1 cellular context compared by ENCODE assay signal in the genomic region with DNA sequence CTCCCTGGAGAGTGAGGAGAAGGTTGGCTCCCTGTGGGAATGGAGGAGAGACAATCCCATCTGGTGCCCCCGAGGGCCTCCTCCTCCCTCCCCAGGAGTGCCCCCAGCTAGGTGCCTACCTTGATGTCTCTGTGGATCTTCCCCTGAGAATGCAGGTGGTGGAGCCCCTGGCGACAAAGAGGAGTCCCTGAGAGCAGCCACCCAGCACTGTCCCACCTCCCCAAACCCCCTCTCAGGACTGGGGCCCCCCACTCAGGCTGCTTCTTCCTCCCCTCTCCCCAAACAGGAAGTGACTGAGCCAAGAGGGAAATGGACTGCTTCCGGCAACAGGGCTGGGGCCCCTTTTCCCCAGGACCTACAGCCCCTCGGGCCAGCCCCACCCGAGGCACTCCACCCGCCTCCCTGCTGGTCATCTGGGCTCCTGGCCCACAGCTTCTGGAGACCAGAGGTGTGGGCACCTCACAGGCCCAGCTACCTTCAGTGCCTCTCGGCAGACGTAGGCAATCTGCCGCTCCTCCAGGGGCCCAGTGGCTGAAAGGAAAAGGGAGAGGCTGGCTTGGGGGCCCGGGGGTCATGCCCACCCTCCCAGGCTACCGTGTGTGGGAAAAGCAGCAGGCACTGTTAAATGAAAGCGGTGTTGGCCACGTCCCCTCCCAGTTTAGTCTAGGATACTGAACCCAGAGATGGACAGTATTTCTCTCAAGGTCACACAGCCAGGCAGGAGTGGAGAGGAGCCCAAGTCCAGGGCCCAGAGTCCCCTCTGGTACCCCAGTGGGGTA.
TF ChIP-seq lines count a peak whose summit lies in the region.

No MANE protein-coding gene starts in this region.

TF ChIP-seq in GM12878, 131 proteins besides CTCF, POLR2A, EP300 and RAD21:
- TF ChIP-seq, protein P1, sequence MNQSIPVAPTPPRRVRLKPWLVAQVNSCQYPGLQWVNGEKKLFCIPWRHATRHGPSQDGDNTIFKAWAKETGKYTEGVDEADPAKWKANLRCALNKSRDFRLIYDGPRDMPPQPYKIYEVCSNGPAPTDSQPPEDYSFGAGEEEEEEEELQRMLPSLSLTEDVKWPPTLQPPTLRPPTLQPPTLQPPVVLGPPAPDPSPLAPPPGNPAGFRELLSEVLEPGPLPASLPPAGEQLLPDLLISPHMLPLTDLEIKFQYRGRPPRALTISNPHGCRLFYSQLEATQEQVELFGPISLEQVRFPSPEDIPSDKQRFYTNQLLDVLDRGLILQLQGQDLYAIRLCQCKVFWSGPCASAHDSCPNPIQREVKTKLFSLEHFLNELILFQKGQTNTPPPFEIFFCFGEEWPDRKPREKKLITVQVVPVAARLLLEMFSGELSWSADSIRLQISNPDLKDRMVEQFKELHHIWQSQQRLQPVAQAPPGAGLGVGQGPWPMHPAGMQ (IDR thresholded peaks at IDR 0.05; ENCODE audit: borderline replicate concordance), result no peak
- TF ChIP-seq, protein P2, sequence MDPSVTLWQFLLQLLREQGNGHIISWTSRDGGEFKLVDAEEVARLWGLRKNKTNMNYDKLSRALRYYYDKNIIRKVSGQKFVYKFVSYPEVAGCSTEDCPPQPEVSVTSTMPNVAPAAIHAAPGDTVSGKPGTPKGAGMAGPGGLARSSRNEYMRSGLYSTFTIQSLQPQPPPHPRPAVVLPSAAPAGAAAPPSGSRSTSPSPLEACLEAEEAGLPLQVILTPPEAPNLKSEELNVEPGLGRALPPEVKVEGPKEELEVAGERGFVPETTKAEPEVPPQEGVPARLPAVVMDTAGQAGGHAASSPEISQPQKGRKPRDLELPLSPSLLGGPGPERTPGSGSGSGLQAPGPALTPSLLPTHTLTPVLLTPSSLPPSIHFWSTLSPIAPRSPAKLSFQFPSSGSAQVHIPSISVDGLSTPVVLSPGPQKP (IDR thresholded peaks at IDR 0.05; ENCODE audit: low read depth, low read length), result no peak
- TF ChIP-seq CHD2 (IDR thresholded peaks at IDR 0.05; ENCODE audit: borderline replicate concordance, low read depth, low read length) (no peak), SPI1 (IDR thresholded peaks at IDR 0.05; ENCODE audit: borderline replicate concordance, insufficient read depth, low read depth, low read length) (peak; percentile 43; the same call in 1 of the 2 replicates), RAD51 (IDR thresholded peaks at IDR 0.05) (no peak), TAF1 (IDR thresholded peaks at IDR 0.05; ENCODE audit: borderline replicate concordance, low read depth, low read length) (no peak), MYB (IDR thresholded peaks at IDR 0.05; ENCODE audit: borderline replicate concordance, low read depth, low read length) (no peak), SUPT20H (IDR thresholded peaks at IDR 0.05; ENCODE audit: borderline replicate concordance, control insufficient read depth, low read depth, low read length) (no peak), FOXK2 (IDR thresholded peaks at IDR 0.05) (peak; percentile 64), IKZF2 (IDR thresholded peaks at IDR 0.05) (no peak; a peak in 1 of 4 replicates), BRCA1 (IDR thresholded peaks at IDR 0.05; ENCODE audit: low read depth, low read length) (no peak), CBFB (IDR thresholded peaks at IDR 0.05; ENCODE audit: low read depth) (no peak), FOS (IDR thresholded peaks at IDR 0.05; ENCODE audit: borderline replicate concordance, extremely low read depth, insufficient read length) (no peak), MEF2B (IDR thresholded peaks at IDR 0.05; ENCODE audit: partially characterized antibody, poor library complexity, severe bottlenecking) (no peak), JUNB (IDR thresholded peaks at IDR 0.05) (no peak), POLR2AphosphoS2 (IDR thresholded peaks at IDR 0.05; ENCODE audit: low read depth, low read length) (no peak), MXI1 (IDR thresholded peaks at IDR 0.05; ENCODE audit: low read depth, low read length) (no peak), SUZ12 (IDR thresholded peaks at IDR 0.05; ENCODE audit: unreplicated experiment) (no peak), ZNF207 (IDR thresholded peaks at IDR 0.05; ENCODE audit: borderline replicate concordance) (no peak), MYC (IDR thresholded peaks at IDR 0.05; ENCODE audit: insufficient read depth, insufficient read length, insufficient replicate concordance, low read length, severe bottlenecking) (no peak), ZNF274 (IDR thresholded peaks at IDR 0.05; ENCODE audit: insufficient read depth, insufficient read length) (no peak), CBX3 (IDR thresholded peaks at IDR 0.05; ENCODE audit: borderline replicate concordance, low read depth) (no peak), ZZZ3 (IDR thresholded peaks at IDR 0.05; ENCODE audit: control insufficient read depth, insufficient read length, low read depth) (no peak), NR2C2 (IDR thresholded peaks at IDR 0.05; ENCODE audit: borderline replicate concordance, control insufficient read depth, insufficient read length, low read depth) (no peak), ZNF24 (IDR thresholded peaks at IDR 0.05) (no peak), YY1 (IDR thresholded peaks at IDR 0.05; ENCODE audit: low read depth, low read length) (no peak), ETV6 (conservative IDR thresholded peaks at IDR 0.05 in 1 of 2, IDR thresholded peaks at IDR 0.05 in 1 of 2; ENCODE audit: borderline replicate concordance in 1 of 2, low read depth in 1 of 2) (0 out of 4 replicates have a peak, but pooled peaks of 1 of the 2 experiments have one; percentile 48), YBX1 (IDR thresholded peaks at IDR 0.05) (no peak), SRF (IDR thresholded peaks at IDR 0.05; ENCODE audit: low read depth in 2 of 2, low read length in 2 of 2) (0 out of 4 replicates have a peak, but pooled peaks of 1 of the 2 experiments have one; percentile 27), TCF12 (IDR thresholded peaks at IDR 0.05; ENCODE audit: low read depth, low read length) (no peak), IKZF1 (conservative IDR thresholded peaks at IDR 0.05) (0 out of 2 replicates have a peak, but pooled peaks have one; percentile 29), POU2F2 (IDR thresholded peaks at IDR 0.05; ENCODE audit: borderline replicate concordance, low read depth, low read length) (no peak), IRF4 (IDR thresholded peaks at IDR 0.05; ENCODE audit: low read depth, low read length) (no peak), SIX5 (IDR thresholded peaks at IDR 0.05; ENCODE audit: low read depth, low read length, severe bottlenecking) (no peak), CHD1 (IDR thresholded peaks at IDR 0.05; ENCODE audit: low read depth, low read length) (no peak), STAT1 (conservative IDR thresholded peaks at IDR 0.05) (no peak), KLF5 (IDR thresholded peaks at IDR 0.05; ENCODE audit: partially characterized antibody) (no peak)
- TF ChIP-seq, protein P3, sequence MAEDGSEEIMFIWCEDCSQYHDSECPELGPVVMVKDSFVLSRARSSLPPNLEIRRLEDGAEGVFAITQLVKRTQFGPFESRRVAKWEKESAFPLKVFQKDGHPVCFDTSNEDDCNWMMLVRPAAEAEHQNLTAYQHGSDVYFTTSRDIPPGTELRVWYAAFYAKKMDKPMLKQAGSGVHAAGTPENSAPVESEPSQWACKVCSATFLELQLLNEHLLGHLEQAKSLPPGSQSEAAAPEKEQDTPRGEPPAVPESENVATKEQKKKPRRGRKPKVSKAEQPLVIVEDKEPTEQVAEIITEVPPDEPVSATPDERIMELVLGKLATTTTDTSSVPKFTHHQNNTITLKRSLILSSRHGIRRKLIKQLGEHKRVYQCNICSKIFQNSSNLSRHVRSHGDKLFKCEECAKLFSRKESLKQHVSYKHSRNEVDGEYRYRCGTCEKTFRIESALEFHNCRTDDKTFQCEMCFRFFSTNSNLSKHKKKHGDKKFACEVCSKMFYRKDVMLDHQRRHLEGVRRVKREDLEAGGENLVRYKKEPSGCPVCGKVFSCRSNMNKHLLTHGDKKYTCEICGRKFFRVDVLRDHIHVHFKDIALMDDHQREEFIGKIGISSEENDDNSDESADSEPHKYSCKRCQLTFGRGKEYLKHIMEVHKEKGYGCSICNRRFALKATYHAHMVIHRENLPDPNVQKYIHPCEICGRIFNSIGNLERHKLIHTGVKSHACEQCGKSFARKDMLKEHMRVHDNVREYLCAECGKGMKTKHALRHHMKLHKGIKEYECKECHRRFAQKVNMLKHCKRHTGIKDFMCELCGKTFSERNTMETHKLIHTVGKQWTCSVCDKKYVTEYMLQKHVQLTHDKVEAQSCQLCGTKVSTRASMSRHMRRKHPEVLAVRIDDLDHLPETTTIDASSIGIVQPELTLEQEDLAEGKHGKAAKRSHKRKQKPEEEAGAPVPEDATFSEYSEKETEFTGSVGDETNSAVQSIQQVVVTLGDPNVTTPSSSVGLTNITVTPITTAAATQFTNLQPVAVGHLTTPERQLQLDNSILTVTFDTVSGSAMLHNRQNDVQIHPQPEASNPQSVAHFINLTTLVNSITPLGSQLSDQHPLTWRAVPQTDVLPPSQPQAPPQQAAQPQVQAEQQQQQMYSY (CRISPR knock-in tag; IDR thresholded peaks at IDR 0.05), result no peak
- TF ChIP-seq, protein P4, sequence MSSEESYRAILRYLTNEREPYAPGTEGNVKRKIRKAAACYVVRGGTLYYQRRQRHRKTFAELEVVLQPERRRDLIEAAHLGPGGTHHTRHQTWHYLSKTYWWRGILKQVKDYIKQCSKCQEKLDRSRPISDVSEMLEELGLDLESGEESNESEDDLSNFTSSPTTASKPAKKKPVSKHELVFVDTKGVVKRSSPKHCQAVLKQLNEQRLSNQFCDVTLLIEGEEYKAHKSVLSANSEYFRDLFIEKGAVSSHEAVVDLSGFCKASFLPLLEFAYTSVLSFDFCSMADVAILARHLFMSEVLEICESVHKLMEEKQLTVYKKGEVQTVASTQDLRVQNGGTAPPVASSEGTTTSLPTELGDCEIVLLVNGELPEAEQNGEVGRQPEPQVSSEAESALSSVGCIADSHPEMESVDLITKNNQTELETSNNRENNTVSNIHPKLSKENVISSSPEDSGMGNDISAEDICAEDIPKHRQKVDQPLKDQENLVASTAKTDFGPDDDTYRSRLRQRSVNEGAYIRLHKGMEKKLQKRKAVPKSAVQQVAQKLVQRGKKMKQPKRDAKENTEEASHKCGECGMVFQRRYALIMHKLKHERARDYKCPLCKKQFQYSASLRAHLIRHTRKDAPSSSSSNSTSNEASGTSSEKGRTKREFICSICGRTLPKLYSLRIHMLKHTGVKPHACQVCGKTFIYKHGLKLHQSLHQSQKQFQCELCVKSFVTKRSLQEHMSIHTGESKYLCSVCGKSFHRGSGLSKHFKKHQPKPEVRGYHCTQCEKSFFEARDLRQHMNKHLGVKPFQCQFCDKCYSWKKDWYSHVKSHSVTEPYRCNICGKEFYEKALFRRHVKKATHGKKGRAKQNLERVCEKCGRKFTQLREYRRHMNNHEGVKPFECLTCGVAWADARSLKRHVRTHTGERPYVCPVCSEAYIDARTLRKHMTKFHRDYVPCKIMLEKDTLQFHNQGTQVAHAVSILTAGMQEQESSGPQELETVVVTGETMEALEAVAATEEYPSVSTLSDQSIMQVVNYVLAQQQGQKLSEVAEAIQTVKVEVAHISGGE (CRISPR knock-in tag; IDR thresholded peaks at IDR 0.05), result no peak
- TF ChIP-seq, protein P5, sequence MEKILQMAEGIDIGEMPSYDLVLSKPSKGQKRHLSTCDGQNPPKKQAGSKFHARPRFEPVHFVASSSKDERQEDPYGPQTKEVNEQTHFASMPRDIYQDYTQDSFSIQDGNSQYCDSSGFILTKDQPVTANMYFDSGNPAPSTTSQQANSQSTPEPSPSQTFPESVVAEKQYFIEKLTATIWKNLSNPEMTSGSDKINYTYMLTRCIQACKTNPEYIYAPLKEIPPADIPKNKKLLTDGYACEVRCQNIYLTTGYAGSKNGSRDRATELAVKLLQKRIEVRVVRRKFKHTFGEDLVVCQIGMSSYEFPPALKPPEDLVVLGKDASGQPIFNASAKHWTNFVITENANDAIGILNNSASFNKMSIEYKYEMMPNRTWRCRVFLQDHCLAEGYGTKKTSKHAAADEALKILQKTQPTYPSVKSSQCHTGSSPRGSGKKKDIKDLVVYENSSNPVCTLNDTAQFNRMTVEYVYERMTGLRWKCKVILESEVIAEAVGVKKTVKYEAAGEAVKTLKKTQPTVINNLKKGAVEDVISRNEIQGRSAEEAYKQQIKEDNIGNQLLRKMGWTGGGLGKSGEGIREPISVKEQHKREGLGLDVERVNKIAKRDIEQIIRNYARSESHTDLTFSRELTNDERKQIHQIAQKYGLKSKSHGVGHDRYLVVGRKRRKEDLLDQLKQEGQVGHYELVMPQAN (conservative IDR thresholded peaks at IDR 0.05), result no peak
- TF ChIP-seq, protein P6, sequence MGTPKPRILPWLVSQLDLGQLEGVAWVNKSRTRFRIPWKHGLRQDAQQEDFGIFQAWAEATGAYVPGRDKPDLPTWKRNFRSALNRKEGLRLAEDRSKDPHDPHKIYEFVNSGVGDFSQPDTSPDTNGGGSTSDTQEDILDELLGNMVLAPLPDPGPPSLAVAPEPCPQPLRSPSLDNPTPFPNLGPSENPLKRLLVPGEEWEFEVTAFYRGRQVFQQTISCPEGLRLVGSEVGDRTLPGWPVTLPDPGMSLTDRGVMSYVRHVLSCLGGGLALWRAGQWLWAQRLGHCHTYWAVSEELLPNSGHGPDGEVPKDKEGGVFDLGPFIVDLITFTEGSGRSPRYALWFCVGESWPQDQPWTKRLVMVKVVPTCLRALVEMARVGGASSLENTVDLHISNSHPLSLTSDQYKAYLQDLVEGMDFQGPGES (IDR thresholded peaks at IDR 0.05), result no peak
- TF ChIP-seq, protein P7, sequence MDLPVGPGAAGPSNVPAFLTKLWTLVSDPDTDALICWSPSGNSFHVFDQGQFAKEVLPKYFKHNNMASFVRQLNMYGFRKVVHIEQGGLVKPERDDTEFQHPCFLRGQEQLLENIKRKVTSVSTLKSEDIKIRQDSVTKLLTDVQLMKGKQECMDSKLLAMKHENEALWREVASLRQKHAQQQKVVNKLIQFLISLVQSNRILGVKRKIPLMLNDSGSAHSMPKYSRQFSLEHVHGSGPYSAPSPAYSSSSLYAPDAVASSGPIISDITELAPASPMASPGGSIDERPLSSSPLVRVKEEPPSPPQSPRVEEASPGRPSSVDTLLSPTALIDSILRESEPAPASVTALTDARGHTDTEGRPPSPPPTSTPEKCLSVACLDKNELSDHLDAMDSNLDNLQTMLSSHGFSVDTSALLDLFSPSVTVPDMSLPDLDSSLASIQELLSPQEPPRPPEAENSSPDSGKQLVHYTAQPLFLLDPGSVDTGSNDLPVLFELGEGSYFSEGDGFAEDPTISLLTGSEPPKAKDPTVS (IDR thresholded peaks at IDR 0.05; ENCODE audit: low read depth, low read length), result no peak
